ENCODE assay signal across 8 cellular contexts in genomic region chr5:139637438-139638089, GRCh38. TPM values are rescaled to one million over a fixed set of nuclear protein-coding genes. Genes with fewer than 3 reads are reported as not detected.
A peak's percentile ranks its signal among the peaks of the same experiment; 100 is the strongest.
DNase-seq lines count a peak whose midpoint lies in the region; ATAC-seq and TF ChIP-seq lines count a peak whose summit lies in the region.

No MANE protein-coding gene starts in this region.

- DNase-seq in activated CD4-positive, alpha-beta memory T cell treated with anti-CD3 and anti-CD28 coated beads for 36 hours: peak; percentile 61
- DNase-seq in activated CD4-positive, alpha-beta memory T cell treated with anti-CD3 and anti-CD28 coated beads, Interleukin-2, amount 10 ng/mL, durations not matched to agents 7 days and 5 days: no peak
- DNase-seq in NCI-H526 (lab: John Stamatoyannopoulos, UW) (peak; percentile 52 to 91), activated gamma-delta T cell (lab: John Stamatoyannopoulos, UW) (peak; percentile 70), fibroblast of peridontal ligament (ENCODE audit: extremely low read depth) (peak; percentile 75), myocyte (ENCODE audit: low read depth) (peak; percentile 89), type B pancreatic cell (ENCODE audit: extremely low spot score, unreplicated experiment) (peak; percentile 88)

- no peak overlapping the region for H3K27ac Mint-ChIP-seq in activated CD4-positive, alpha-beta memory T cell treated with anti-CD3 and anti-CD28 coated beads for 36 hours
- no peak overlapping the region for H3K27ac Mint-ChIP-seq in activated CD4-positive, alpha-beta memory T cell treated with anti-CD3 and anti-CD28 coated beads, Interleukin-2, amount 10 ng/mL, durations not matched to agents 7 days and 5 days
- H3K27ac Mint-ChIP-seq in type B pancreatic cell: peak overlapping the region; percentile 79

- no peak overlapping the region for H3K4me3 Mint-ChIP-seq in activated CD4-positive, alpha-beta memory T cell treated with anti-CD3 and anti-CD28 coated beads for 36 hours
- no peak overlapping the region for H3K4me3 Mint-ChIP-seq in activated CD4-positive, alpha-beta memory T cell treated with anti-CD3 and anti-CD28 coated beads, Interleukin-2, amount 10 ng/mL, durations not matched to agents 7 days and 5 days
- peak overlapping the region; percentile 78 for H3K4me3 Mint-ChIP-seq in type B pancreatic cell

- H3K27me3 Mint-ChIP-seq in activated CD4-positive, alpha-beta memory T cell treated with anti-CD3 and anti-CD28 coated beads for 36 hours: no peaks in the 10 kb centered on the region
- no peaks in the 10 kb centered on the region for H3K27me3 Mint-ChIP-seq in activated CD4-positive, alpha-beta memory T cell treated with anti-CD3 and anti-CD28 coated beads, Interleukin-2, amount 10 ng/mL, durations not matched to agents 7 days and 5 days
- no peaks in the 10 kb centered on the region for H3K27me3 Mint-ChIP-seq in type B pancreatic cell

- CTCF ChIA-PET in activated CD4-positive, alpha-beta memory T cell treated with anti-CD3 and anti-CD28 coated beads for 36 hours (lab: Charles Lee): interaction anchor here (0.8 to 8.8 kb wide), 6 partner anchors 10 to 129 kb away, joined by 3 to 145 read pairs (median 5); partner anchors contain the start of gene CXXC5
- CTCF ChIA-PET in activated CD4-positive, alpha-beta memory T cell treated with anti-CD3 and anti-CD28 coated beads, Interleukin-2, amount 10 ng/mL, durations not matched to agents 7 days and 5 days (lab: Charles Lee): interaction anchor here (0.6 to 2.0 kb wide), 3 partner anchors 11 to 215 kb away, joined by 3 to 7 read pairs (median 6); partner anchors contain the start of gene CXXC5

- TF ChIP-seq CTCF in type B pancreatic cell (conservative IDR thresholded peaks at IDR 0.05): peak; percentile 33

- POLR2A ChIA-PET in activated CD4-positive, alpha-beta memory T cell treated with anti-CD3 and anti-CD28 coated beads for 36 hours (lab: Charles Lee): interaction anchor here (1.0 to 2.4 kb wide), 3 partner anchors 10 to 30 kb away, joined by 3 to 13 read pairs (median 3); partner anchors contain the start of gene CXXC5
- POLR2A ChIA-PET in activated CD4-positive, alpha-beta memory T cell treated with anti-CD3 and anti-CD28 coated beads, Interleukin-2, amount 10 ng/mL, durations not matched to agents 7 days and 5 days (lab: Charles Lee): interaction anchor here (0.9 to 2.2 kb wide), 6 partner anchors 10 to 1009 kb away, joined by 3 to 12 read pairs (median 7); partner anchors contain the start of gene CXXC5

- ATAC-seq in HG03108 (IDR thresholded peaks at IDR 0.05; ENCODE audit: unreplicated experiment): peak; percentile 28

- no peaks in the 10 kb centered on the region for H3K9me3 Mint-ChIP-seq in activated CD4-positive, alpha-beta memory T cell treated with anti-CD3 and anti-CD28 coated beads for 36 hours
- no peaks in the 10 kb centered on the region for H3K9me3 Mint-ChIP-seq in activated CD4-positive, alpha-beta memory T cell treated with anti-CD3 and anti-CD28 coated beads, Interleukin-2, amount 10 ng/mL, durations not matched to agents 7 days and 5 days
- H3K9me3 Mint-ChIP-seq in type B pancreatic cell: no peaks in the 10 kb centered on the region

- peaks cover 37% of the 10 kb centered on the region for H3K4me1 Mint-ChIP-seq in activated CD4-positive, alpha-beta memory T cell treated with anti-CD3 and anti-CD28 coated beads for 36 hours (ENCODE audit: low read depth)
- H3K4me1 Mint-ChIP-seq in activated CD4-positive, alpha-beta memory T cell treated with anti-CD3 and anti-CD28 coated beads, Interleukin-2, amount 10 ng/mL, durations not matched to agents 7 days and 5 days: peaks cover 42% of the 10 kb centered on the region
- H3K4me1 Mint-ChIP-seq in type B pancreatic cell (ENCODE audit: unreplicated experiment): peaks cover 69% of the 10 kb centered on the region

- peaks cover 4% of the 10 kb centered on the region for H3K36me3 Mint-ChIP-seq in activated CD4-positive, alpha-beta memory T cell treated with anti-CD3 and anti-CD28 coated beads for 36 hours
- H3K36me3 Mint-ChIP-seq in activated CD4-positive, alpha-beta memory T cell treated with anti-CD3 and anti-CD28 coated beads, Interleukin-2, amount 10 ng/mL, durations not matched to agents 7 days and 5 days (ENCODE audit: low read depth): peaks cover 9% of the 10 kb centered on the region
- H3K36me3 Mint-ChIP-seq in type B pancreatic cell: no peaks in the 10 kb centered on the region

- intact Hi-C loops in activated CD4-positive, alpha-beta memory T cell treated with anti-CD3 and anti-CD28 coated beads for 36 hours (cut with micrococcal nuclease): loop anchor here (1.0 to 5.0 kb wide), 10 partner anchors 11 to 223 kb away; partner anchors contain the start of genes CXXC5 and UBE2D2

RNA-seq across cellular contexts. Expression of gene CXXC5, which starts 10.6 kb away (rescaled TPM):
- 1 to 10 TPM in 1 of 2 experiments, under 1 TPM in 1; 0.82 to 1.0 TPM for total RNA-seq in activated CD4-positive, alpha-beta memory T cell treated with anti-CD3 and anti-CD28 coated beads for 36 hours
- 1 to 10 TPM; 1.4 to 1.7 TPM for total RNA-seq in activated CD4-positive, alpha-beta memory T cell treated with anti-CD3 and anti-CD28 coated beads, Interleukin-2, amount 10 ng/mL, durations not matched to agents 7 days and 5 days
- total RNA-seq in myocyte (246 and 253 TPM in 2 replicates), type B pancreatic cell (ENCODE audit: low replicate concordance) (46.7 and 58.6 TPM in 2 replicates)
- polyA plus RNA-seq in myocyte (2012): 186 TPM

Comparison
In these comparisons a context has a peak if more than half of its experiments do, and no peak if none do; other contexts are left out.
1. RNA of gene CXXC5, which starts 10.6 kb away (total RNA-seq): 246 to 253 TPM in myocyte and 46.7 to 58.6 TPM in type B pancreatic cell; 1.4 to 1.7 TPM in activated CD4-positive, alpha-beta memory T cell treated with anti-CD3 and anti-CD28 coated beads, Interleukin-2, amount 10 ng/mL, durations not matched to agents 7 days and 5 days and 0.82 to 1.0 TPM in activated CD4-positive, alpha-beta memory T cell treated with anti-CD3 and anti-CD28 coated beads for 36 hours; every median in the first group is over 10 times any median in the second.